In the genomic region with DNA sequence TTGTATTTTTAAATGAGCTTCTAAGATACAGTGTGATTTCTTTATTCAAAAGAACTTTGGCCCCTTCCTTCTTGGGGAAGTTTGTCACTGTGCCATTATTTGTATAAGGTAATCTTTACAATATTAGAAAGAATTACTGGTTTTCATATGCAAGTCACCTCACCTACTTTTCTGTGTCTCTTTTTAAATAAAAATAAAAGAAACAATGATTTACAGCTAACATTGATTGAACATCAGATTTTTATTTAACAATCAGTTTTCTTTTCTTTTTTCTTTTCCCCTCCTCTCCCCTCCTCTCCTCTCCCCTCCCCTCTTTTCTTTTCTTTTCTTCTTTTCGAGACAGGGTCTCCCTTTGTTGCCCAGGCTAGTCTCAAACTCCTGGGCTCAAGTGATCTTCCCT, we compare ENCODE assay signal across 1 cellular context.
TF ChIP-seq lines count a peak whose summit lies in the region.

No MANE protein-coding gene starts in this region.

TF ChIP-seq in K562, 482 proteins besides CTCF, POLR2A, EP300 and RAD21:
- TF ChIP-seq GABPB1 (CRISPR knock-in tag; IDR thresholded peaks at IDR 0.05) (no peak), HNRNPK (IDR thresholded peaks at IDR 0.05; ENCODE audit: low read depth, low read length, poor library complexity, severe bottlenecking) (peak; percentile 89)
